ENCODE assay signal across 1 cellular context in the genomic region with DNA sequence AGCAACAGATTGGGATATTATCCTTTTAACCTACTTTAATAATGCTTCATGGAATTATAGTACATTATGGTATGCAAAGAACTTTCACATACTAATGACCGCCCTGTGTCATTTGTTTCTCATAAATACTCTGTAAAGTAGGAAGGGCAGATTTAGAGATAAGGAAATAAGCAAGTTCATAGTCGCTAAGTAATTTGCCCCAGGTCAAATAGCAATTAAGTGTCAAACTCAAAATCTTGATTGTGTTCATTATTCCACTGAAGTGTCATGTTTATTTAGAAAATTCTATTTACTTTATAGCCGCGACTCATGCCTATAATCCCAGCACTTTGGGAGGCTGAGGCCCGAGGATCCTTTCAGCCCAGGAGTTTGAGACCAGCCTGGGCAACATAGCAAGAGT.
TF ChIP-seq lines count a peak whose summit lies in the region.

No MANE protein-coding gene starts in this region.

TF ChIP-seq in HEK293, 187 proteins besides CTCF, POLR2A, EP300 and RAD21 (continued from another document and continues in another):
- TF ChIP-seq, protein P1, sequence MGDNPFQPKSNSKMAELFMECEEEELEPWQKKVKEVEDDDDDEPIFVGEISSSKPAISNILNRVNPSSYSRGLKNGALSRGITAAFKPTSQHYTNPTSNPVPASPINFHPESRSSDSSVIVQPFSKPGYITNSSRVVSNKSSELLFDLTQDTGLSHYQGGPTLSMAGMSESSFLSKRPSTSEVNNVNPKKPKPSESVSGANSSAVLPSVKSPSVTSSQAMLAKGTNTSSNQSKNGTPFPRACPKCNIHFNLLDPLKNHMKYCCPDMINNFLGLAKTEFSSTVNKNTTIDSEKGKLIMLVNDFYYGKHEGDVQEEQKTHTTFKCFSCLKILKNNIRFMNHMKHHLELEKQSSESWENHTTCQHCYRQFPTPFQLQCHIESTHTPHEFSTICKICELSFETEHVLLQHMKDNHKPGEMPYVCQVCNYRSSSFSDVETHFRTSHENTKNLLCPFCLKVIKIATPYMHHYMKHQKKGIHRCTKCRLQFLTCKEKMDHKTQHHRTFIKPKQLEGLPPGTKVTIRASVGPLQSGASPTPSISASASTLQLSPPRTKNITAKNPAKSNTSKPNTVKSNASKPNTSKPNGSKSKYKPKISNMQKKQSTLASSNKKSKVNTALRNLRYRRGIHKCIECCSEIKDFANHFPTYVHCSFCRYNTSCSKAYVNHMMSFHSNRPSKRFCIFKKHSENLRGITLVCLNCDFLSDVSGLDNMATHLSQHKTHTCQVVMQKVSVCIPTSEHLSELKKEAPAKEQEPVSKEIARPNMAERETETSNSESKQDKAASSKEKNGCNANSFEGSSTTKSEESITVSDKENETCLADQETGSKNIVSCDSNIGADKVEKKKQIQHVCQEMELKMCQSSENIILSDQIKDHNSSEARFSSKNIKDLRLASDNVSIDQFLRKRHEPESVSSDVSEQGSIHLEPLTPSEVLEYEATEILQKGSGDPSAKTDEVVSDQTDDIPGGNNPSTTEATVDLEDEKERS (tag by site-specific recombination; IDR thresholded peaks at IDR 0.05), result no peak
- no peak for TF ChIP-seq ZNF660 (tag by site-specific recombination; IDR thresholded peaks at IDR 0.05)
- no peak for TF ChIP-seq ZNF133 (tag by site-specific recombination; IDR thresholded peaks at IDR 0.05)
- TF ChIP-seq ZNF202 (tag by site-specific recombination; IDR thresholded peaks at IDR 0.05; ENCODE audit: borderline replicate concordance), result no peak
- TF ChIP-seq, protein P2, sequence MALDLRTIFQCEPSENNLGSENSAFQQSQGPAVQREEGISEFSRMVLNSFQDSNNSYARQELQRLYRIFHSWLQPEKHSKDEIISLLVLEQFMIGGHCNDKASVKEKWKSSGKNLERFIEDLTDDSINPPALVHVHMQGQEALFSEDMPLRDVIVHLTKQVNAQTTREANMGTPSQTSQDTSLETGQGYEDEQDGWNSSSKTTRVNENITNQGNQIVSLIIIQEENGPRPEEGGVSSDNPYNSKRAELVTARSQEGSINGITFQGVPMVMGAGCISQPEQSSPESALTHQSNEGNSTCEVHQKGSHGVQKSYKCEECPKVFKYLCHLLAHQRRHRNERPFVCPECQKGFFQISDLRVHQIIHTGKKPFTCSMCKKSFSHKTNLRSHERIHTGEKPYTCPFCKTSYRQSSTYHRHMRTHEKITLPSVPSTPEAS (tag by site-specific recombination; IDR thresholded peaks at IDR 0.05), result no peak
- TF ChIP-seq ZSCAN30 (tag by site-specific recombination; IDR thresholded peaks at IDR 0.05), result no peak
- no peak for TF ChIP-seq SCRT2 (tag by site-specific recombination; IDR thresholded peaks at IDR 0.05)
- TF ChIP-seq, protein P3, sequence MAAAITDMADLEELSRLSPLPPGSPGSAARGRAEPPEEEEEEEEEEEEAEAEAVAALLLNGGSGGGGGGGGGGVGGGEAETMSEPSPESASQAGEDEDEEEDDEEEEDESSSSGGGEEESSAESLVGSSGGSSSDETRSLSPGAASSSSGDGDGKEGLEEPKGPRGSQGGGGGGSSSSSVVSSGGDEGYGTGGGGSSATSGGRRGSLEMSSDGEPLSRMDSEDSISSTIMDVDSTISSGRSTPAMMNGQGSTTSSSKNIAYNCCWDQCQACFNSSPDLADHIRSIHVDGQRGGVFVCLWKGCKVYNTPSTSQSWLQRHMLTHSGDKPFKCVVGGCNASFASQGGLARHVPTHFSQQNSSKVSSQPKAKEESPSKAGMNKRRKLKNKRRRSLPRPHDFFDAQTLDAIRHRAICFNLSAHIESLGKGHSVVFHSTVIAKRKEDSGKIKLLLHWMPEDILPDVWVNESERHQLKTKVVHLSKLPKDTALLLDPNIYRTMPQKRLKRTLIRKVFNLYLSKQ (tag by site-specific recombination; IDR thresholded peaks at IDR 0.05; ENCODE audit: borderline replicate concordance), result no peak
- TF ChIP-seq ZNF76 (tag by site-specific recombination; IDR thresholded peaks at IDR 0.05; ENCODE audit: borderline replicate concordance, low read depth), result no peak
- TF ChIP-seq ZNF585B (tag by site-specific recombination; IDR thresholded peaks at IDR 0.05), result no peak
- no peak for TF ChIP-seq KLF16 (tag by site-specific recombination; IDR thresholded peaks at IDR 0.05)
- TF ChIP-seq ZNF221 (tag by site-specific recombination; IDR thresholded peaks at IDR 0.05; ENCODE audit: borderline replicate concordance), result no peak
- no peak for TF ChIP-seq RBAK (tag by site-specific recombination; IDR thresholded peaks at IDR 0.05)
- TF ChIP-seq ZNF324 (tag by site-specific recombination; IDR thresholded peaks at IDR 0.05), result no peak
- TF ChIP-seq ZNF10 (tag by site-specific recombination; IDR thresholded peaks at IDR 0.05), result no peak
- TF ChIP-seq, protein P4, sequence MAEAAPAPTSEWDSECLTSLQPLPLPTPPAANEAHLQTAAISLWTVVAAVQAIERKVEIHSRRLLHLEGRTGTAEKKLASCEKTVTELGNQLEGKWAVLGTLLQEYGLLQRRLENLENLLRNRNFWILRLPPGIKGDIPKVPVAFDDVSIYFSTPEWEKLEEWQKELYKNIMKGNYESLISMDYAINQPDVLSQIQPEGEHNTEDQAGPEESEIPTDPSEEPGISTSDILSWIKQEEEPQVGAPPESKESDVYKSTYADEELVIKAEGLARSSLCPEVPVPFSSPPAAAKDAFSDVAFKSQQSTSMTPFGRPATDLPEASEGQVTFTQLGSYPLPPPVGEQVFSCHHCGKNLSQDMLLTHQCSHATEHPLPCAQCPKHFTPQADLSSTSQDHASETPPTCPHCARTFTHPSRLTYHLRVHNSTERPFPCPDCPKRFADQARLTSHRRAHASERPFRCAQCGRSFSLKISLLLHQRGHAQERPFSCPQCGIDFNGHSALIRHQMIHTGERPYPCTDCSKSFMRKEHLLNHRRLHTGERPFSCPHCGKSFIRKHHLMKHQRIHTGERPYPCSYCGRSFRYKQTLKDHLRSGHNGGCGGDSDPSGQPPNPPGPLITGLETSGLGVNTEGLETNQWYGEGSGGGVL (tag by site-specific recombination; IDR thresholded peaks at IDR 0.05), result no peak
- no peak for TF ChIP-seq ZNF521 (tag by site-specific recombination; IDR thresholded peaks at IDR 0.05)
- no peak for TF ChIP-seq ZNF558 (tag by site-specific recombination; IDR thresholded peaks at IDR 0.05)
- 0 out of 2 replicates have a peak, but pooled peaks have one; percentile 12 for TF ChIP-seq ZBTB17 (tag by site-specific recombination; IDR thresholded peaks at IDR 0.05)
- no peak for TF ChIP-seq ZNF140 (tag by site-specific recombination; IDR thresholded peaks at IDR 0.05)
- TF ChIP-seq SP2 (tag by site-specific recombination; IDR thresholded peaks at IDR 0.05), result no peak
- TF ChIP-seq ZNF677 (tag by site-specific recombination; IDR thresholded peaks at IDR 0.05), result no peak
- TF ChIP-seq TRIM28 (IDR thresholded peaks at IDR 0.05; ENCODE audit: borderline replicate concordance, low read length), result no peak
- TF ChIP-seq, protein P5, sequence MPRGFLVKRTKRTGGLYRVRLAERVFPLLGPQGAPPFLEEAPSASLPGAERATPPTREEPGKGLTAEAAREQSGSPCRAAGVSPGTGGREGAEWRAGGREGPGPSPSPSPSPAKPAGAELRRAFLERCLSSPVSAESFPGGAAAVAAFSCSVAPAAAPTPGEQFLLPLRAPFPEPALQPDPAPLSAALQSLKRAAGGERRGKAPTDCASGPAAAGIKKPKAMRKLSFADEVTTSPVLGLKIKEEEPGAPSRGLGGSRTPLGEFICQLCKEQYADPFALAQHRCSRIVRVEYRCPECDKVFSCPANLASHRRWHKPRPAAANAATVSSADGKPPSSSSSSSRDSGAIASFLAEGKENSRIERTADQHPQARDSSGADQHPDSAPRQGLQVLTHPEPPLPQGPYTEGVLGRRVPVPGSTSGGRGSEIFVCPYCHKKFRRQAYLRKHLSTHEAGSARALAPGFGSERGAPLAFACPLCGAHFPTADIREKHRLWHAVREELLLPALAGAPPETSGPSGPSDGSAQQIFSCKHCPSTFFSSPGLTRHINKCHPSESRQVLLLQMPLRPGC (tag by site-specific recombination; IDR thresholded peaks at IDR 0.05), result peak; percentile 73; the same call in 1 of the 2 replicates
- peak; percentile 22; the same call in 1 of the 2 replicates for TF ChIP-seq KLF8 (tag by site-specific recombination; IDR thresholded peaks at IDR 0.05)
- TF ChIP-seq, protein P6, sequence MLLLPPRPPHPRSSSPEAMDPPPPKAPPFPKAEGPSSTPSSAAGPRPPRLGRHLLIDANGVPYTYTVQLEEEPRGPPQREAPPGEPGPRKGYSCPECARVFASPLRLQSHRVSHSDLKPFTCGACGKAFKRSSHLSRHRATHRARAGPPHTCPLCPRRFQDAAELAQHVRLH (tag by site-specific recombination; IDR thresholded peaks at IDR 0.05), result no peak
- TF ChIP-seq, protein P7, sequence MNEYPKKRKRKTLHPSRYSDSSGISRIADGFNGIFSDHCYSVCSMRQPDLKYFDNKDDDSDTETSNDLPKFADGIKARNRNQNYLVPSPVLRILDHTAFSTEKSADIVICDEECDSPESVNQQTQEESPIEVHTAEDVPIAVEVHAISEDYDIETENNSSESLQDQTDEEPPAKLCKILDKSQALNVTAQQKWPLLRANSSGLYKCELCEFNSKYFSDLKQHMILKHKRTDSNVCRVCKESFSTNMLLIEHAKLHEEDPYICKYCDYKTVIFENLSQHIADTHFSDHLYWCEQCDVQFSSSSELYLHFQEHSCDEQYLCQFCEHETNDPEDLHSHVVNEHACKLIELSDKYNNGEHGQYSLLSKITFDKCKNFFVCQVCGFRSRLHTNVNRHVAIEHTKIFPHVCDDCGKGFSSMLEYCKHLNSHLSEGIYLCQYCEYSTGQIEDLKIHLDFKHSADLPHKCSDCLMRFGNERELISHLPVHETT (tag by site-specific recombination; IDR thresholded peaks at IDR 0.05), result peak; percentile 44; the same call in 1 of the 2 replicates
- TF ChIP-seq ZNF544 (tag by site-specific recombination; IDR thresholded peaks at IDR 0.05), result no peak
- no peak for TF ChIP-seq REPIN1 (tag by site-specific recombination; IDR thresholded peaks at IDR 0.05; ENCODE audit: low read depth)
- TF ChIP-seq HOXC10 (CRISPR knock-in tag; IDR thresholded peaks at IDR 0.05), result no peak
- TF ChIP-seq, protein P8, sequence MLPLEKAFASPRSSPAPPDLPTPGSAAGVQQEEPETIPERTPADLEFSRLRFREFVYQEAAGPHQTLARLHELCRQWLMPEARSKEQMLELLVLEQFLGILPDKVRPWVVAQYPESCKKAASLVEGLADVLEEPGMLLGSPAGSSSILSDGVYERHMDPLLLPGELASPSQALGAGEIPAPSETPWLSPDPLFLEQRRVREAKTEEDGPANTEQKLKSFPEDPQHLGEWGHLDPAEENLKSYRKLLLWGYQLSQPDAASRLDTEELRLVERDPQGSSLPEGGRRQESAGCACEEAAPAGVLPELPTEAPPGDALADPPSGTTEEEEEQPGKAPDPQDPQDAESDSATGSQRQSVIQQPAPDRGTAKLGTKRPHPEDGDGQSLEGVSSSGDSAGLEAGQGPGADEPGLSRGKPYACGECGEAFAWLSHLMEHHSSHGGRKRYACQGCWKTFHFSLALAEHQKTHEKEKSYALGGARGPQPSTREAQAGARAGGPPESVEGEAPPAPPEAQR (tag by site-specific recombination; IDR thresholded peaks at IDR 0.05), result no peak
- no peak for TF ChIP-seq ZNF626 (tag by site-specific recombination; IDR thresholded peaks at IDR 0.05)
- TF ChIP-seq SP7 (tag by site-specific recombination; IDR thresholded peaks at IDR 0.05), result peak; percentile 96
- TF ChIP-seq ZNF791 (tag by site-specific recombination; IDR thresholded peaks at IDR 0.05), result no peak
- no peak for TF ChIP-seq ZNF391 (tag by site-specific recombination; IDR thresholded peaks at IDR 0.05; ENCODE audit: borderline replicate concordance, low read depth)
- TF ChIP-seq, protein P9, sequence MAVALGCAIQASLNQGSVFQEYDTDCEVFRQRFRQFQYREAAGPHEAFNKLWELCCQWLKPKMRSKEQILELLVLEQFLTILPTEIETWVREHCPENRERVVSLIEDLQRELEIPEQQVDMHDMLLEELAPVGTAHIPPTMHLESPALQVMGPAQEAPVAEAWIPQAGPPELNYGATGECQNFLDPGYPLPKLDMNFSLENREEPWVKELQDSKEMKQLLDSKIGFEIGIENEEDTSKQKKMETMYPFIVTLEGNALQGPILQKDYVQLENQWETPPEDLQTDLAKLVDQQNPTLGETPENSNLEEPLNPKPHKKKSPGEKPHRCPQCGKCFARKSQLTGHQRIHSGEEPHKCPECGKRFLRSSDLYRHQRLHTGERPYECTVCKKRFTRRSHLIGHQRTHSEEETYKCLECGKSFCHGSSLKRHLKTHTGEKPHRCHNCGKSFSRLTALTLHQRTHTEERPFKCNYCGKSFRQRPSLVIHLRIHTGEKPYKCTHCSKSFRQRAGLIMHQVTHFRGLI (tag by site-specific recombination; IDR thresholded peaks at IDR 0.05), result no peak
- no peak for TF ChIP-seq YY1 (tag by site-specific recombination; IDR thresholded peaks at IDR 0.05)
- TF ChIP-seq MYNN (tag by site-specific recombination; IDR thresholded peaks at IDR 0.05; ENCODE audit: borderline replicate concordance), result no peak
- TF ChIP-seq ZNF555 (tag by site-specific recombination; conservative IDR thresholded peaks at IDR 0.05), result no peak
- TF ChIP-seq, protein P10, sequence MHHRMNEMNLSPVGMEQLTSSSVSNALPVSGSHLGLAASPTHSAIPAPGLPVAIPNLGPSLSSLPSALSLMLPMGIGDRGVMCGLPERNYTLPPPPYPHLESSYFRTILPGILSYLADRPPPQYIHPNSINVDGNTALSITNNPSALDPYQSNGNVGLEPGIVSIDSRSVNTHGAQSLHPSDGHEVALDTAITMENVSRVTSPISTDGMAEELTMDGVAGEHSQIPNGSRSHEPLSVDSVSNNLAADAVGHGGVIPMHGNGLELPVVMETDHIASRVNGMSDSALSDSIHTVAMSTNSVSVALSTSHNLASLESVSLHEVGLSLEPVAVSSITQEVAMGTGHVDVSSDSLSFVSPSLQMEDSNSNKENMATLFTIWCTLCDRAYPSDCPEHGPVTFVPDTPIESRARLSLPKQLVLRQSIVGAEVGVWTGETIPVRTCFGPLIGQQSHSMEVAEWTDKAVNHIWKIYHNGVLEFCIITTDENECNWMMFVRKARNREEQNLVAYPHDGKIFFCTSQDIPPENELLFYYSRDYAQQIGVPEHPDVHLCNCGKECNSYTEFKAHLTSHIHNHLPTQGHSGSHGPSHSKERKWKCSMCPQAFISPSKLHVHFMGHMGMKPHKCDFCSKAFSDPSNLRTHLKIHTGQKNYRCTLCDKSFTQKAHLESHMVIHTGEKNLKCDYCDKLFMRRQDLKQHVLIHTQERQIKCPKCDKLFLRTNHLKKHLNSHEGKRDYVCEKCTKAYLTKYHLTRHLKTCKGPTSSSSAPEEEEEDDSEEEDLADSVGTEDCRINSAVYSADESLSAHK (tag by site-specific recombination; IDR thresholded peaks at IDR 0.05), result peak; percentile 55
- TF ChIP-seq ZNF473 (tag by site-specific recombination; IDR thresholded peaks at IDR 0.05), result no peak
- TF ChIP-seq ZNF211 (tag by site-specific recombination; IDR thresholded peaks at IDR 0.05; ENCODE audit: low read depth), result no peak
- TF ChIP-seq GLI4 (tag by site-specific recombination; IDR thresholded peaks at IDR 0.05), result no peak
- TF ChIP-seq ZEB2 (tag by site-specific recombination; IDR thresholded peaks at IDR 0.05), result peak; percentile 69
- TF ChIP-seq ZNF2 (tag by site-specific recombination; IDR thresholded peaks at IDR 0.05), result no peak
- TF ChIP-seq ZNF366 (tag by site-specific recombination; conservative IDR thresholded peaks at IDR 0.05), result peak; percentile 85
- TF ChIP-seq BCL11B (tag by site-specific recombination; IDR thresholded peaks at IDR 0.05; ENCODE audit: low read depth), result peak; percentile 64; the same call in 1 of the 2 replicates
- TF ChIP-seq KLF10 (tag by site-specific recombination; IDR thresholded peaks at IDR 0.05), result no peak
- 0 out of 2 replicates have a peak, but pooled peaks have one; percentile 9 for TF ChIP-seq PRDM1 (tag by site-specific recombination; IDR thresholded peaks at IDR 0.05)
- TF ChIP-seq ZNF239 (tag by site-specific recombination; IDR thresholded peaks at IDR 0.05), result no peak
- no peak for TF ChIP-seq ZNF214 (tag by site-specific recombination; IDR thresholded peaks at IDR 0.05; ENCODE audit: borderline replicate concordance)
- TF ChIP-seq WT1 (tag by site-specific recombination; IDR thresholded peaks at IDR 0.05), result peak; percentile 83
